Comparison of ENCODE assay signal across 10 cellular contexts in the genomic region with DNA sequence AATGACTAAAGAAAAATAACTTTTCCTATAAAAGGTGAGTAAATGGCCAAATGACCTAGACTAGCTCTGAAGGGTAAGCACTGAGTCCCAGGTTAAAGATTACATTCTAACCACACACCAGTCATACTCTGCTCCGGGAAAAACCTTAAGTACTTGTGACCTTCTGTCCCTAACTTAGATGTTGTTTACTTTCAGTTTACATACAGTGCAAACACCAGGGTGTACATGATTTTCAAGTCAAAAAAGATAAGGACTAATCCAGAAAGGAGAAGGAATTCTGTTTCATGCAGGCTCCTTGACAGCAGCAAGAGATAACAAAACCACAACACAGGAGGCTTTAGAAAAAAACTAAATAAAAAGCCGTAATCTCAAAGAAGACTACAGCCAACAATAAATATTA.
DNase-seq lines count a peak whose midpoint lies in the region; ATAC-seq, FAIRE-seq and TF ChIP-seq lines count a peak whose summit lies in the region.
"Had no signal": no experiment of that assay in that cellular context is flagged by ENCODE, and none has a peak within 500 bp of the region (broad histone marks: within the 10 kb centered on the region; RNA-seq: fewer than 3 reads in every experiment).

No MANE protein-coding gene starts in this region.

- TF ChIP-seq RAD21 in GM12878 (IDR thresholded peaks at IDR 0.05; ENCODE audit: insufficient read depth, low read depth, low read length) = no peak

- H3K36me3 Mint-ChIP-seq in activated CD8-positive, alpha-beta T cell treated with anti-CD3 and anti-CD28 coated beads for 36 hours (ENCODE audit: low read depth) = no peaks in the 10 kb centered on the region
- no peaks in the 10 kb centered on the region for H3K36me3 Mint-ChIP-seq in activated CD8-positive, alpha-beta T cell treated with anti-CD3 and anti-CD28 coated beads, Interleukin-2, amount 10 ng/mL, durations not matched to agents 7 days and 5 days (ENCODE audit: low read depth)
- no peaks in the 10 kb centered on the region for H3K36me3 Mint-ChIP-seq in activated T-helper 2 cell treated with anti-CD3 and anti-CD28 coated beads, Interferon-gamma antibody, Interleukin-2, Interleukin-4, amounts not matched to agents 10 μg/mL and 5 μg/mL and 100 μg/mL, durations not matched to agents 14 hours and 24 hours and 36 hours (ENCODE audit: low read depth)

- TF ChIP-seq POLR2A in GM12878 (IDR thresholded peaks at IDR 0.05; ENCODE audit: low read depth, low read length) = no peak
- no peak for TF ChIP-seq POLR2A in GM12891 (IDR thresholded peaks at IDR 0.05; ENCODE audit: low read depth, low read length)

- H2AFZ ChIP-seq in GM12878 (ENCODE audit: control insufficient read depth, low read depth, low read length) = peak overlapping the region; percentile 34

- POLR2A ChIA-PET in activated CD8-positive, alpha-beta T cell treated with anti-CD3 and anti-CD28 coated beads for 36 hours (lab: Charles Lee) = no interaction called here
- POLR2A ChIA-PET in activated CD8-positive, alpha-beta T cell treated with anti-CD3 and anti-CD28 coated beads, Interleukin-2, amount 10 ng/mL, durations not matched to agents 7 days and 5 days (lab: Charles Lee) = no interaction called here
- POLR2A ChIA-PET in GM12878 (lab: Charles Lee) = interaction anchor here (1.0 kb wide), 1 partner anchor 14 kb away, joined by 3 read pairs; no protein-coding TSS in a partner anchor

- CTCF ChIA-PET in activated CD8-positive, alpha-beta T cell treated with anti-CD3 and anti-CD28 coated beads for 36 hours (lab: Charles Lee) = no interaction called here
- CTCF ChIA-PET in activated CD8-positive, alpha-beta T cell treated with anti-CD3 and anti-CD28 coated beads, Interleukin-2, amount 10 ng/mL, durations not matched to agents 7 days and 5 days (lab: Charles Lee) = no interaction called here
- CTCF ChIA-PET in GM12878 (lab: Yijun Ruan, JAX) = interaction anchor here (2.6 kb wide), 1 partner anchor 37 kb away, joined by 6 read pairs; no protein-coding TSS in a partner anchor

- no peaks in the 10 kb centered on the region for H3K79me2 ChIP-seq in GM12878 (ENCODE audit: control insufficient read depth, insufficient read depth, low read length)

- no peak overlapping the region for H3K9ac ChIP-seq in GM12878 (ENCODE audit: control insufficient read depth, insufficient read depth, low read length)

- no peaks in the 10 kb centered on the region for H3K27me3 ChIP-seq in GM12878 (replicated peaks in 1 of 2; ENCODE audit: control insufficient read depth in 2 of 2, insufficient read depth in 2 of 2, low read length in 1 of 2)
- H3K27me3 ChIP-seq: SJCRH30 had no signal

- H4K20me1 ChIP-seq in GM12878 (ENCODE audit: control insufficient read depth, insufficient read depth) = no peaks in the 10 kb centered on the region

- in situ Hi-C loops in GM12878 (cut with MboI) = no loop called here

- intact Hi-C loops in activated CD8-positive, alpha-beta T cell treated with anti-CD3 and anti-CD28 coated beads for 36 hours (cut with micrococcal nuclease) = no loop called here
- intact Hi-C loops in GM12878 (cut with micrococcal nuclease; ENCODE audit: unreplicated experiment) = no loop called here
- intact Hi-C loops in activated T-helper 2 cell treated with anti-CD3 and anti-CD28 coated beads, Interferon-gamma antibody, Interleukin-2, Interleukin-4, amounts not matched to agents 10 μg/mL and 5 μg/mL and 100 μg/mL, durations not matched to agents 14 hours and 24 hours and 36 hours (cut with micrococcal nuclease) = no loop called here

- FAIRE-seq in GM12878 (lab: Jason Lieb, UNC) (no peak), GM12891 (lab: Jason Lieb, UNC) (no peak)

- H3K36me3 ChIP-seq in GM12878 (ENCODE audit: control insufficient read depth in 2 of 2, insufficient read depth in 2 of 2, low read length in 1 of 2) = no peaks in the 10 kb centered on the region
- H3K36me3 ChIP-seq: SJCRH30 had no signal

- H3K27ac Mint-ChIP-seq in activated CD8-positive, alpha-beta T cell treated with anti-CD3 and anti-CD28 coated beads for 36 hours = no peak overlapping the region
- no peak overlapping the region for H3K27ac Mint-ChIP-seq in activated CD8-positive, alpha-beta T cell treated with anti-CD3 and anti-CD28 coated beads, Interleukin-2, amount 10 ng/mL, durations not matched to agents 7 days and 5 days
- no peak overlapping the region for H3K27ac Mint-ChIP-seq in activated T-helper 2 cell treated with anti-CD3 and anti-CD28 coated beads, Interferon-gamma antibody, Interleukin-2, Interleukin-4, amounts not matched to agents 10 μg/mL and 5 μg/mL and 100 μg/mL, durations not matched to agents 14 hours and 24 hours and 36 hours
- H3K27ac Mint-ChIP-seq: HFFc6 had no signal

- 0 out of 2 replicates have a peak overlapping the region, but pooled peaks have one; percentile 34 for H3K27ac ChIP-seq in GM12878 (ENCODE audit: control insufficient read depth, insufficient read depth)
- H3K27ac ChIP-seq: SJCRH30 had no signal

- no peak overlapping the region for H3K4me3 ChIP-seq in GM12878
- H3K4me3 ChIP-seq: SJCRH30 had no signal

- DNase-seq in activated CD8-positive, alpha-beta T cell treated with anti-CD3 and anti-CD28 coated beads for 36 hours = no peak
- no peak for DNase-seq in activated CD8-positive, alpha-beta T cell treated with anti-CD3 and anti-CD28 coated beads, Interleukin-2, amount 10 ng/mL, durations not matched to agents 7 days and 5 days
- DNase-seq in GM12878 (ENCODE audit: low read depth, low spot score) (no peak), amygdala (lab: John Stamatoyannopoulos, UW) (no peak), GM12891 (ENCODE audit: insufficient read length, low spot score) (no peak)
- no peak for DNase-seq in stimulated activated naive CD8-positive, alpha-beta T cell treated with anti-CD3 and anti-CD28 coated beads, Interleukin-15, Interleukin-2, amounts not matched to agents 100 U/mL and 50 U/mL, for 24 hours
- no peak for DNase-seq in activated T-helper 2 cell treated with anti-CD3 and anti-CD28 coated beads, Interferon-gamma antibody, Interleukin-2, Interleukin-4, amounts not matched to agents 10 μg/mL and 5 μg/mL and 100 μg/mL, durations not matched to agents 14 hours and 24 hours and 36 hours (ENCODE audit: low spot score)
- DNase-seq: HFFc6, SJCRH30 had no signal

- BruUV-seq in GM12878 (replicated peaks; lab: Mats Ljungman, UMichigan) = no TSS peak

- no peaks in the 10 kb centered on the region for H3K9me3 ChIP-seq in GM12878 (replicated peaks; ENCODE audit: control insufficient read depth, insufficient read depth, low read length)
- H3K9me3 ChIP-seq: SJCRH30 had no signal

- H3K4me1 Mint-ChIP-seq in activated CD8-positive, alpha-beta T cell treated with anti-CD3 and anti-CD28 coated beads for 36 hours (ENCODE audit: low read depth) = peaks cover 34% of the 10 kb centered on the region
- H3K4me1 Mint-ChIP-seq in activated CD8-positive, alpha-beta T cell treated with anti-CD3 and anti-CD28 coated beads, Interleukin-2, amount 10 ng/mL, durations not matched to agents 7 days and 5 days (ENCODE audit: low read depth) = peaks cover 16% of the 10 kb centered on the region
- H3K4me1 Mint-ChIP-seq in activated T-helper 2 cell treated with anti-CD3 and anti-CD28 coated beads, Interferon-gamma antibody, Interleukin-2, Interleukin-4, amounts not matched to agents 10 μg/mL and 5 μg/mL and 100 μg/mL, durations not matched to agents 14 hours and 24 hours and 36 hours (ENCODE audit: low read depth) = peaks cover 23% of the 10 kb centered on the region

- TF ChIP-seq CTCF in activated CD8-positive, alpha-beta T cell treated with anti-CD3 and anti-CD28 coated beads for 36 hours (IDR thresholded peaks at IDR 0.05) = no peak
- TF ChIP-seq CTCF in GM12878 (IDR thresholded peaks at IDR 0.05 in 2 of 3, conservative IDR thresholded peaks at IDR 0.05 in 1 of 3; ENCODE audit: control insufficient read depth in 2 of 3, extremely low read depth in 1 of 3, insufficient read depth in 1 of 3, low read depth in 3 of 3, low read length in 3 of 3) = no peak

- ATAC-seq in activated CD8-positive, alpha-beta T cell treated with anti-CD3 and anti-CD28 coated beads for 36 hours = peak; percentile 47
- no peak for ATAC-seq in activated CD8-positive, alpha-beta T cell treated with anti-CD3 and anti-CD28 coated beads, Interleukin-2, amount 10 ng/mL, durations not matched to agents 7 days and 5 days
- ATAC-seq in HG03066 (IDR thresholded peaks at IDR 0.05; ENCODE audit: low read depth, unreplicated experiment) = peak; percentile 98
- ATAC-seq in GM12878 = peak; percentile 94
- peak; percentile 69 for ATAC-seq in stimulated activated naive CD8-positive, alpha-beta T cell treated with anti-CD3 and anti-CD28 coated beads, Interleukin-15, Interleukin-2, amounts not matched to agents 100 U/mL and 50 U/mL, for 24 hours

- TF ChIP-seq EP300 in GM12878 (IDR thresholded peaks at IDR 0.05; ENCODE audit: borderline replicate concordance in 1 of 2, control insufficient read depth in 1 of 2, low read depth in 2 of 2, low read length in 2 of 2) = no peak

- H3K4me3 Mint-ChIP-seq in activated CD8-positive, alpha-beta T cell treated with anti-CD3 and anti-CD28 coated beads for 36 hours = no peak overlapping the region
- H3K4me3 Mint-ChIP-seq in activated CD8-positive, alpha-beta T cell treated with anti-CD3 and anti-CD28 coated beads, Interleukin-2, amount 10 ng/mL, durations not matched to agents 7 days and 5 days = no peak overlapping the region
- no peak overlapping the region for H3K4me3 Mint-ChIP-seq in activated T-helper 2 cell treated with anti-CD3 and anti-CD28 coated beads, Interferon-gamma antibody, Interleukin-2, Interleukin-4, amounts not matched to agents 10 μg/mL and 5 μg/mL and 100 μg/mL, durations not matched to agents 14 hours and 24 hours and 36 hours (ENCODE audit: low read depth)
- H3K4me3 Mint-ChIP-seq: HFFc6 had no signal

- SMC1A ChIA-PET in GM12878 (lab: Charles Lee; ENCODE audit: uncharacterized antibody, unreplicated experiment) = interaction anchor here (0.7 to 3.1 kb wide), 4 partner anchors 11 to 43 kb away, joined by 3 to 7 read pairs (median 6); no protein-coding TSS in a partner anchor

- RAD21 ChIA-PET in GM12878 (lab: Charles Lee; ENCODE audit: unreplicated experiment) = interaction anchor here (0.7 to 1.6 kb wide), 4 partner anchors 14 to 179 kb away, joined by 3 to 5 read pairs (median 3); no protein-coding TSS in a partner anchor

- peak overlapping the region; percentile 53 for H3K4me2 ChIP-seq in GM12878 (ENCODE audit: control insufficient read depth, insufficient read depth)

- H3K27me3 Mint-ChIP-seq in activated CD8-positive, alpha-beta T cell treated with anti-CD3 and anti-CD28 coated beads for 36 hours = peaks cover 9% of the 10 kb centered on the region
- H3K27me3 Mint-ChIP-seq in activated CD8-positive, alpha-beta T cell treated with anti-CD3 and anti-CD28 coated beads, Interleukin-2, amount 10 ng/mL, durations not matched to agents 7 days and 5 days (ENCODE audit: low read depth) = peaks cover 22% of the 10 kb centered on the region
- peaks cover 18% of the 10 kb centered on the region for H3K27me3 Mint-ChIP-seq in activated T-helper 2 cell treated with anti-CD3 and anti-CD28 coated beads, Interferon-gamma antibody, Interleukin-2, Interleukin-4, amounts not matched to agents 10 μg/mL and 5 μg/mL and 100 μg/mL, durations not matched to agents 14 hours and 24 hours and 36 hours (ENCODE audit: low read depth)

- peaks cover 4% of the 10 kb centered on the region for H3K4me1 ChIP-seq in GM12878 (ENCODE audit: control insufficient read depth, insufficient read depth, low read length)

- H3K9me3 Mint-ChIP-seq in activated CD8-positive, alpha-beta T cell treated with anti-CD3 and anti-CD28 coated beads for 36 hours = no peaks in the 10 kb centered on the region
- H3K9me3 Mint-ChIP-seq in activated CD8-positive, alpha-beta T cell treated with anti-CD3 and anti-CD28 coated beads, Interleukin-2, amount 10 ng/mL, durations not matched to agents 7 days and 5 days (ENCODE audit: insufficient read depth) = no peaks in the 10 kb centered on the region
- no peaks in the 10 kb centered on the region for H3K9me3 Mint-ChIP-seq in activated T-helper 2 cell treated with anti-CD3 and anti-CD28 coated beads, Interferon-gamma antibody, Interleukin-2, Interleukin-4, amounts not matched to agents 10 μg/mL and 5 μg/mL and 100 μg/mL, durations not matched to agents 14 hours and 24 hours and 36 hours
- H3K9me3 Mint-ChIP-seq: HFFc6 had no signal

- WGBS in GM12878 (ENCODE audit: insufficient coverage, insufficient replicate concordance, low lambda C conversion rate, missing lambda C conversion rate) = 50% methylated on average over 2 of the region's 2 CpGs
